Comparison of ENCODE assay signal across 26 cellular contexts in genomic region chr3:57192028-57192427, GRCh38. TPM values are rescaled to one million over a fixed set of nuclear protein-coding genes. Genes with fewer than 3 reads are reported as not detected.
"Had no signal": no experiment of that assay in that cellular context is flagged by ENCODE, and none has a peak within 500 bp of the region (broad histone marks: within the 10 kb centered on the region; RNA-seq: fewer than 3 reads in every experiment).

No MANE protein-coding gene starts in this region.

- H3K4me1 ChIP-seq: SJSA1 had no signal

- H3K9me3 ChIP-seq: MG63, SJSA1 had no signal

- H3K4me3 ChIP-seq: K562, MG63, SJSA1, SK-N-MC had no signal

- DNase-seq: MG63, NCI-H1092, NCI-H1105 treated with DMSO at 0.1 percent for 48 hours, NCI-H1417 treated with DMSO at 0.1 percent for 48 hours, NCI-H146, NCI-H1694 treated with DMSO at 0.1 percent for 48 hours, NCI-H2029, NCI-H2081 treated with DMSO at 0.1 percent for 48 hours, NCI-H2171, NCI-H226, NCI-H446, NCI-H510A, NCI-H524 treated with DMSO at 0.1 percent for 48 hours, NCI-H69, NCI-H774, Right ventricle myocardium superior, RPMI8226, SIG-M5, SW 1271, T-cell had no signal

- H3K4me3 Mint-ChIP-seq: T-cell; T-helper 1 cell treated with Interleukin-12 subunit alpha and Interleukin-12 subunit beta and Interleukin-4 antibody, amounts not matched to agents 30 μg/mL and 1 μg/mL, for 36 hours had no signal

- ATAC-seq: HepG2, K562, T-cell had no signal

- H3K36me3 Mint-ChIP-seq: T-cell had no signal

- H3K27ac ChIP-seq: SJSA1, SK-N-MC had no signal

- H3K27ac Mint-ChIP-seq: IgD-negative memory B cell; T-cell; T-helper 1 cell treated with Interleukin-12 subunit alpha and Interleukin-12 subunit beta and Interleukin-4 antibody, amounts not matched to agents 30 μg/mL and 1 μg/mL, for 36 hours had no signal

- H3K36me3 ChIP-seq: MG63, SJSA1 had no signal

- H3K9me3 Mint-ChIP-seq: IgD-negative memory B cell; T-cell; T-helper 1 cell treated with Interleukin-12 subunit alpha and Interleukin-12 subunit beta and Interleukin-4 antibody, amounts not matched to agents 30 μg/mL and 1 μg/mL, for 36 hours had no signal

RNA-seq across cellular contexts. Expression of gene HESX1, which starts 7.8 kb away (rescaled TPM):
- total RNA-seq: Right ventricle myocardium superior had no signal

RNA-seq across cellular contexts. Expression of gene IL17RD, which starts 26.9 kb away (rescaled TPM):
- total RNA-seq: SJSA1 had no signal
